Comparison of ENCODE assay signal across 17 cellular contexts in the genomic region with DNA sequence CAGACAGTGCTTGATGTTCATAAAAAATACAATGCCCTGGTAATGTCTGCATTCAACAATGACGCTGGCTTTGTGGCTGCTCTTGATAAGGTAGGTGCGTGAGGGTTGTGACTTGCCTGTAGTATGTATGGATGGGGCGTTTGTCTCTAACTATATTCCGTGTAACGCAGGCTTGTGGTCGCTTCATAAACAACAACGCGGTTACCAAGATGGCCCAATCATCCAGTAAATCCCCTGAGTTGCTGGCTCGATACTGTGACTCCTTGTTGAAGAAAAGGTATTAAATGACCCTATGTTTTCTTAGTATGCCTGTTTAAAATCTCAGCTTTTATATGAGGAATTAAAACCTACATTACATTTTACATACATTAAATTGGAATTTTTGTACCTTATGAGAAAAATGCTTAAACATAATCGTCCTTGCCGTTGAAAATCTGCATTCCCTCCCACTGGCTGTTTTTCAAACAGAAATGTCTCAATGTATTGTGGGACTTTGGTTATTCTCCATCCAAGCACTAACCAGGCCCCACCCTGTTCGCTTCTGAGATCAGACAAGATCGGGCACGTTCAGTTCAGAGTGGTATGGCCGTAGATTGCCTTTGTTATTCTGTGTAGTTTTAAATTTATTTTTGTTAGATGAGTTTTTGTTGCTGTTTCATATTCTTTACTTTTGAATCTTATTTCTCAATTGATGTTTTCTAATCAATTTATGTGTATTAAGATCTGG.
"Had no signal": no experiment of that assay in that cellular context is flagged by ENCODE, and none has a peak within 500 bp of the region (broad histone marks: within the 10 kb centered on the region; RNA-seq: fewer than 3 reads in every experiment).

No MANE protein-coding gene starts in this region.

- H3K9me3 Mint-ChIP-seq: activated CD4-positive, alpha-beta memory T cell treated with anti-CD3 and anti-CD28 coated beads for 36 hours; activated naive CD8-positive, alpha-beta T cell treated with anti-CD3 and anti-CD28 coated beads for 36 hours; nephron; T-cell had no signal

- H3K9me3 ChIP-seq: right atrium auricular region had no signal

- H3K27me3 Mint-ChIP-seq: activated CD4-positive, alpha-beta memory T cell treated with anti-CD3 and anti-CD28 coated beads for 36 hours; activated CD8-positive, alpha-beta memory T cell treated with anti-CD3 and anti-CD28 coated beads, Interleukin-2, amount 10 ng/mL, durations not matched to agents 7 days and 5 days; activated naive CD8-positive, alpha-beta T cell treated with anti-CD3 and anti-CD28 coated beads for 36 hours; T-cell had no signal

- H3K27ac ChIP-seq: brain microvascular endothelial cell, right atrium auricular region had no signal

- DNase-seq: activated CD4-positive, alpha-beta memory T cell treated with anti-CD3 and anti-CD28 coated beads for 36 hours; activated CD8-positive, alpha-beta memory T cell treated with anti-CD3 and anti-CD28 coated beads, Interleukin-2, amount 10 ng/mL, durations not matched to agents 7 days and 5 days; activated effector memory CD4-positive, alpha-beta T cell treated with Interleukin-2 at 50 U/mL for 16 hours; activated naive CD8-positive, alpha-beta T cell treated with anti-CD3 and anti-CD28 coated beads for 36 hours; activated T-cell treated with anti-CD3 and anti-CD28 coated beads, Interleukin-2, amount 50 U/mL, for 1 hour; brain microvascular endothelial cell; erythroblast; mesendoderm; occipital lobe; stimulated activated CD4-positive, alpha-beta T cell treated with anti-CD3 and anti-CD28 coated beads, Interleukin-15, amount 100 ng/mL, for 24 hours; stimulated activated CD4-positive, alpha-beta T cell treated with anti-CD3 and anti-CD28 coated beads, Interleukin-4, amount 100 ng/mL, for 1 hour; stimulated activated naive CD4-positive, alpha-beta T cell treated with Interleukin-2 at 50 U/mL for 16 hours; T-cell; T-helper 9 cell; trophoblast cell had no signal

- H3K4me1 Mint-ChIP-seq: activated CD8-positive, alpha-beta memory T cell treated with anti-CD3 and anti-CD28 coated beads, Interleukin-2, amount 10 ng/mL, durations not matched to agents 7 days and 5 days; activated naive CD8-positive, alpha-beta T cell treated with anti-CD3 and anti-CD28 coated beads for 36 hours; nephron had no signal

- H3K4me3 ChIP-seq: right atrium auricular region had no signal

- ATAC-seq: activated CD8-positive, alpha-beta memory T cell treated with anti-CD3 and anti-CD28 coated beads, Interleukin-2, amount 10 ng/mL, durations not matched to agents 7 days and 5 days; T-cell had no signal

- H3K27me3 ChIP-seq: brain microvascular endothelial cell, right atrium auricular region had no signal

- H3K4me3 Mint-ChIP-seq: activated CD4-positive, alpha-beta memory T cell treated with anti-CD3 and anti-CD28 coated beads for 36 hours; activated CD8-positive, alpha-beta memory T cell treated with anti-CD3 and anti-CD28 coated beads, Interleukin-2, amount 10 ng/mL, durations not matched to agents 7 days and 5 days; activated naive CD8-positive, alpha-beta T cell treated with anti-CD3 and anti-CD28 coated beads for 36 hours; nephron; T-cell had no signal
